ENCODE assay signal across 20 cellular contexts in the genomic region with DNA sequence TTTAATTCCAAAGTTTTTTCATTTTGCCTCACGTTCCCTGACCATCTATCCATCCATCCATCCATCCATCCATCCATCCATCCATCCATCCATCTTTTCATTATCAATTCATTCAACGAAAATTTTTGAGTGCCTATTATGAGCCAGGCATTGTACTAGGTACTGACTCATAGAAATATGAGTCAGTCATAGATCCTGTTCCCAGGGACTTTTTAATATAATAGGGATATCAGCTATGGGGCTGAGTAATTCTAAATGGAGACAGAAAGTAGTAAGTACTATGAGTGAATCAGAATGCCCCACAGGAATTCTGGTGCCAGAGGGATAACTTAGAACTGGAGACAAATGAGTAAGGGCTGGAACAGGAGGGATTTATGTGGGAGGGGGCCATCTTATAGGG. TPM values are rescaled to one million over a fixed set of nuclear protein-coding genes. Genes with fewer than 3 reads are reported as not detected.
DNase-seq lines count a peak whose midpoint lies in the region; ATAC-seq, FAIRE-seq and TF ChIP-seq lines count a peak whose summit lies in the region.
"Had no signal": no experiment of that assay in that cellular context is flagged by ENCODE, and none has a peak within 500 bp of the region (broad histone marks: within the 10 kb centered on the region; RNA-seq: fewer than 3 reads in every experiment).

No MANE protein-coding gene starts in this region.

- H3K4me1 ChIP-seq in endothelial cell of umbilical vein (ENCODE audit: control insufficient read depth, extremely low read depth, insufficient read depth, low read length) (peaks cover 22% of the 10 kb centered on the region), pancreas (no peaks in the 10 kb centered on the region)
- H3K4me1 ChIP-seq: gastrocnemius medialis, HAP-1 had no signal

- H3K36me3 ChIP-seq in endothelial cell of umbilical vein (ENCODE audit: control insufficient read depth in 2 of 2, extremely low read depth in 1 of 2, insufficient read depth in 2 of 2, low read length in 2 of 2) (no peaks in the 10 kb centered on the region), pancreas (no peaks in the 10 kb centered on the region)
- H3K36me3 ChIP-seq: gastrocnemius medialis, HAP-1 had no signal

- H3K4me3 ChIP-seq in endothelial cell of umbilical vein (replicated peaks in 1 of 3; ENCODE audit: insufficient read depth in 1 of 3, low read depth in 1 of 3, low read length in 3 of 3), result no peak overlapping the region
- no peak overlapping the region for H3K4me3 ChIP-seq in pancreas
- H3K4me3 ChIP-seq: gastrocnemius medialis, HAP-1 had no signal

- WGBS in pancreas, 2 donors, result 59 to 80% methylated on average over 2 of the region's 2 CpGs

- H3K4me1 Mint-ChIP-seq in osteocyte (ENCODE audit: unreplicated experiment), result peaks cover 6% of the 10 kb centered on the region
- H3K4me1 Mint-ChIP-seq: stimulated activated naive B cell treated with anti-CD40 and anti-IgM and Interleukin-4, amounts not matched to agents 10 μg/mL and 1 μg/mL and 100 μg/mL, for 72 hours had no signal

- peak overlapping the region; percentile 65 for H3K27ac ChIP-seq in endothelial cell of umbilical vein (ENCODE audit: insufficient read depth, low read depth, low read length)
- no peak overlapping the region for H3K27ac ChIP-seq in pancreas
- H3K27ac ChIP-seq: gastrocnemius medialis had no signal

- no peaks in the 10 kb centered on the region for H4K20me1 ChIP-seq in endothelial cell of umbilical vein (replicated peaks; ENCODE audit: control insufficient read depth, extremely low read depth, insufficient read depth, low read length)

- TF ChIP-seq POLR2A in endothelial cell of umbilical vein (IDR thresholded peaks at IDR 0.05; ENCODE audit: low read depth, low read length) (no peak), GM12891 (IDR thresholded peaks at IDR 0.05; ENCODE audit: low read depth, low read length) (no peak)

- dilution Hi-C loops in endothelial cell of umbilical vein (cut with MboI; ENCODE audit: extremely low pct_ligation_motif_present, low sequenced_read_pairs), result no loop called here

- BruUV-seq in endothelial cell of umbilical vein (replicated peaks; lab: Mats Ljungman, UMichigan), result no TSS peak

- intact Hi-C loops in endothelial cell of umbilical vein (cut with micrococcal nuclease) (no loop called here), pancreas (cut with DNase I) (no loop called here)

- H2AFZ ChIP-seq in endothelial cell of umbilical vein (ENCODE audit: low read depth, low read length), result peak overlapping the region; percentile 12

- FAIRE-seq in RCC 7860 (lab: Jason Lieb, UNC) (peak; percentile 95), endothelial cell of umbilical vein (lab: Jason Lieb, UNC) (peak; percentile 74), pancreas (lab: Jason Lieb, UNC) (no peak), GM12891 (lab: Jason Lieb, UNC) (no peak)
- FAIRE-seq: colon had no signal

- ATAC-seq in pancreas, result no peak
- no peak for ATAC-seq in HG03432 (IDR thresholded peaks at IDR 0.05; ENCODE audit: unreplicated experiment)
- ATAC-seq: gastrocnemius medialis; stimulated activated naive B cell treated with anti-CD40 and anti-IgM and Interleukin-4, amounts not matched to agents 10 μg/mL and 1 μg/mL and 100 μg/mL, for 72 hours had no signal

- POLR2A ChIA-PET in endothelial cell of umbilical vein (lab: Charles Lee), result no interaction called here

- H3K9ac ChIP-seq in endothelial cell of umbilical vein (replicated peaks; ENCODE audit: extremely low read depth, insufficient read depth, low read length), result peak overlapping the region; percentile 31

- no peak overlapping the region for H3K4me2 ChIP-seq in endothelial cell of umbilical vein (ENCODE audit: insufficient read depth, low read length)

- H3K9me1 ChIP-seq in endothelial cell of umbilical vein (replicated peaks; ENCODE audit: control insufficient read depth, extremely low read depth, insufficient read depth, low read length), result no peaks in the 10 kb centered on the region

- H3K27me3 ChIP-seq in endothelial cell of umbilical vein (ENCODE audit: control insufficient read depth in 2 of 2, insufficient read depth in 2 of 2, low read length in 2 of 2), result no peaks in the 10 kb centered on the region
- H3K27me3 ChIP-seq in pancreas, result no peaks in the 10 kb centered on the region
- H3K27me3 ChIP-seq: gastrocnemius medialis had no signal

- no peaks in the 10 kb centered on the region for H3K9me3 ChIP-seq in endothelial cell of umbilical vein (replicated peaks; ENCODE audit: control insufficient read depth, insufficient read depth, low read length)
- H3K9me3 ChIP-seq in pancreas, result no peaks in the 10 kb centered on the region
- H3K9me3 ChIP-seq: gastrocnemius medialis, HAP-1 had no signal

- no peaks in the 10 kb centered on the region for H3K79me2 ChIP-seq in endothelial cell of umbilical vein (ENCODE audit: control insufficient read depth, insufficient read depth, low read length)

- no peaks in the 10 kb centered on the region for H3K27me3 Mint-ChIP-seq in osteocyte (ENCODE audit: unreplicated experiment)

- DNase-seq in EL (peak; percentile 84), RCC 7860 (ENCODE audit: low spot score) (peak; percentile 92), endothelial cell of umbilical vein (ENCODE audit: low read depth, low spot score) (peak; percentile 81), osteocyte (ENCODE audit: extremely low spot score, unreplicated experiment) (no peak), NCI-H1048 (lab: John Stamatoyannopoulos, UW) (no peak), pancreas (no peak), GM12891 (ENCODE audit: insufficient read length, low spot score) (no peak)
- DNase-seq: activated CD8-positive, alpha-beta memory T cell treated with anti-CD3 and anti-CD28 coated beads for 24 hours; activated naive CD4-positive, alpha-beta T cell treated with anti-CD3 and anti-CD28 coated beads for 36 hours; gastrocnemius medialis; GF-D8; islet precursor cell; NCI-H524 treated with DMSO at 0.1 percent for 48 hours; Right ventricle myocardium superior; stimulated activated CD4-positive, alpha-beta T cell treated with anti-CD3 and anti-CD28 coated beads, Interleukin-4, amount 100 ng/mL, for 1 hour; stimulated activated naive B cell treated with anti-CD40 and anti-IgM and Interleukin-4, amounts not matched to agents 10 μg/mL and 1 μg/mL and 100 μg/mL, for 72 hours had no signal

- H3K36me3 Mint-ChIP-seq in osteocyte (ENCODE audit: unreplicated experiment), result no peaks in the 10 kb centered on the region
- H3K36me3 Mint-ChIP-seq: stimulated activated naive B cell treated with anti-CD40 and anti-IgM and Interleukin-4, amounts not matched to agents 10 μg/mL and 1 μg/mL and 100 μg/mL, for 72 hours had no signal

- H3K27ac Mint-ChIP-seq in osteocyte (ENCODE audit: unreplicated experiment), result peak overlapping the region; percentile 9
- H3K27ac Mint-ChIP-seq: activated naive CD4-positive, alpha-beta T cell treated with anti-CD3 and anti-CD28 coated beads for 36 hours; CD14-positive monocyte; stimulated activated naive B cell treated with anti-CD40 and anti-IgM and Interleukin-4, amounts not matched to agents 10 μg/mL and 1 μg/mL and 100 μg/mL, for 72 hours had no signal

- no peak overlapping the region for H3K4me3 Mint-ChIP-seq in osteocyte (ENCODE audit: unreplicated experiment)
- H3K4me3 Mint-ChIP-seq: activated naive CD4-positive, alpha-beta T cell treated with anti-CD3 and anti-CD28 coated beads for 36 hours; CD14-positive monocyte; stimulated activated naive B cell treated with anti-CD40 and anti-IgM and Interleukin-4, amounts not matched to agents 10 μg/mL and 1 μg/mL and 100 μg/mL, for 72 hours had no signal

- CTCF ChIA-PET in endothelial cell of umbilical vein (lab: Charles Lee), result interaction anchor here (1.2 to 1.6 kb wide), 2 partner anchors 29 to 117 kb away, joined by 3 to 4 read pairs; no protein-coding TSS in a partner anchor

- no peaks in the 10 kb centered on the region for H3K9me3 Mint-ChIP-seq in osteocyte (ENCODE audit: unreplicated experiment)
- H3K9me3 Mint-ChIP-seq: activated naive CD4-positive, alpha-beta T cell treated with anti-CD3 and anti-CD28 coated beads for 36 hours; stimulated activated naive B cell treated with anti-CD40 and anti-IgM and Interleukin-4, amounts not matched to agents 10 μg/mL and 1 μg/mL and 100 μg/mL, for 72 hours had no signal

- TF ChIP-seq CTCF in endothelial cell of umbilical vein (IDR thresholded peaks at IDR 0.05; ENCODE audit: extremely low read depth in 1 of 2, insufficient read depth in 1 of 2, low read depth in 1 of 2, low read length in 2 of 2), result no peak
- TF ChIP-seq CTCF in osteocyte (IDR thresholded peaks at IDR 0.05), result no peak
- TF ChIP-seq CTCF in pancreas (IDR thresholded peaks at IDR 0.05), result no peak

TF ChIP-seq in endothelial cell of umbilical vein, 7 proteins besides CTCF, POLR2A, EP300 and RAD21 (continues in another document):
- TF ChIP-seq GATA2 (IDR thresholded peaks at IDR 0.05; ENCODE audit: insufficient read depth, insufficient read length, low read depth, low read length) (no peak), MYC (IDR thresholded peaks at IDR 0.05; ENCODE audit: low read depth, low read length) (no peak)
- TF ChIP-seq, protein P1, sequence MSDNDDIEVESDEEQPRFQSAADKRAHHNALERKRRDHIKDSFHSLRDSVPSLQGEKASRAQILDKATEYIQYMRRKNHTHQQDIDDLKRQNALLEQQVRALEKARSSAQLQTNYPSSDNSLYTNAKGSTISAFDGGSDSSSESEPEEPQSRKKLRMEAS (IDR thresholded peaks at IDR 0.05; ENCODE audit: insufficient read depth, insufficient read length), result no peak

TF ChIP-seq in GM12891, 5 proteins besides CTCF, POLR2A, EP300 and RAD21:
- TF ChIP-seq POLR2AphosphoS5 (IDR thresholded peaks at IDR 0.05; ENCODE audit: low read depth, low read length), result no peak
- TF ChIP-seq SPI1 (IDR thresholded peaks at IDR 0.05; ENCODE audit: low read depth, low read length), result no peak
- no peak for TF ChIP-seq PAX5 (IDR thresholded peaks at IDR 0.05; ENCODE audit: insufficient read depth, low read length, severe bottlenecking)
- TF ChIP-seq TAF1 (IDR thresholded peaks at IDR 0.05; ENCODE audit: low read depth, low read length), result no peak
- TF ChIP-seq POU2F2 (IDR thresholded peaks at IDR 0.05; ENCODE audit: low read depth, low read length), result no peak
TF ChIP-seq in GM12891: peak in this region for 0.

RNA-seq across cellular contexts. Expression of a gene that starts 49.8 kb away (rescaled TPM):
- 145 and 152 TPM in 2 replicates for total RNA-seq in endothelial cell of umbilical vein
- polyA plus RNA-seq in endothelial cell of umbilical vein, result 90.3 and 107 TPM in 2 replicates
- polyA plus RNA-seq in endothelial cell of umbilical vein (2011; cell fraction: cytosol; rRNA removed), result 109 and 110 TPM in 2 replicates
- polyA plus RNA-seq in endothelial cell of umbilical vein (2011; cell fraction: nucleus; rRNA removed), result 70.6 and 93.2 TPM in 2 replicates
- polyA plus RNA-seq in endothelial cell of umbilical vein (2012), result 77.5 and 122 TPM in 2 replicates
- polyA minus RNA-seq in endothelial cell of umbilical vein, result 167 and 171 TPM in 2 replicates
- 21.4 TPM for polyA minus RNA-seq in endothelial cell of umbilical vein (2011; cell fraction: cytosol; rRNA and poly(A)+ RNA removed)
- polyA minus RNA-seq in endothelial cell of umbilical vein (2011; cell fraction: nucleus; rRNA and poly(A)+ RNA removed), result 126 and 167 TPM in 2 replicates
- total RNA-seq in osteocyte, result 99.7 and 100 TPM in 2 replicates
- 10 to 100 TPM; 16.0 to 39.8 (median 23.2) TPM for total RNA-seq in pancreas
- 10 to 100 TPM in 1 of 2 donors, 1 to 10 TPM in 1; 7.3 to 19.7 TPM for polyA plus RNA-seq in pancreas
- not detected for polyA plus RNA-seq in GM12891 (2012; ENCODE audit: low read depth, missing spikeins)

Comparison
In these comparisons a context has a peak if more than half of its experiments do, and no peak if none do; other contexts are left out.
1. DNase-seq: peak in EL (single experiment), RCC 7860 (single experiment) and endothelial cell of umbilical vein (single experiment); none in osteocyte (single experiment), NCI-H1048 (single experiment), pancreas (0 of 6) and GM12891 (single experiment).